ENCODE assay signal across 20 cellular contexts in the genomic region with DNA sequence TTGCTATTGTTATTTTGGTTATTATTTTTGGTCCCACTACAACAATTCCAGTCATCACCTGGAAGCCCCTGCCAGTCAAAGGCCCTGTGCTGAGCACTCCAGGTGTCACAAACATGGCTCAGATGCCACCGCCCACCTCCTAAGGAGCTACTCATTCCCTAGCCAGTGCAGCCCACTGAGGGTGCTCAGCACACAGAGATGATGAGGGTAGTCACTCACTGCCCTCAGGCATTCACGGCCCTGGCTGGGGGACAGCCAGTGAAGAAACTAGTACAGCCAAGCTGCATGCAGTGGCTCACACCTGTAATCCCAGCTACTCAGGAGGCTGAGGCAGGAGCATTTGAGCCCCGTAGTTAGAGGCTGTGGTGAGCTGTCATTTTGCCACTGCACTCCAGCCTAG. TPM values are rescaled to one million over a fixed set of nuclear protein-coding genes. Genes with fewer than 3 reads are reported as not detected.
DNase-seq lines count a peak whose midpoint lies in the region; ATAC-seq, FAIRE-seq and TF ChIP-seq lines count a peak whose summit lies in the region.
"Had no signal": no experiment of that assay in that cellular context is flagged by ENCODE, and none has a peak within 500 bp of the region (broad histone marks: within the 10 kb centered on the region; RNA-seq: fewer than 3 reads in every experiment).

No MANE protein-coding gene starts in this region.

- H3K27ac Mint-ChIP-seq in neural crest cell (ENCODE audit: unreplicated experiment) (peak overlapping the region; percentile 43), T-cell (peak overlapping the region in 1 of 2 donors; percentile 44)
- no peak overlapping the region for H3K27ac Mint-ChIP-seq in activated naive CD8-positive, alpha-beta T cell treated with anti-CD3 and anti-CD28 coated beads, Interleukin-2, amount 50 U/mL, for 24 hours
- H3K27ac Mint-ChIP-seq: GM23338, HFFc6 had no signal

- intact Hi-C loops in OCI-LY7 (cut with micrococcal nuclease; ENCODE audit: unreplicated experiment): no loop called here
- intact Hi-C loops in thyroid gland (cut with DNase I): no loop called here

- H3K23ac ChIP-seq in H1 (ENCODE audit: insufficient read length): no peak overlapping the region

- peaks cover 52% of the 10 kb centered on the region for H3K36me3 ChIP-seq in OCI-LY7 (ENCODE audit: insufficient read depth, low read length)
- H3K36me3 ChIP-seq in H1 (ENCODE audit: control insufficient read depth in 2 of 4, insufficient read depth in 4 of 4, low read length in 3 of 4): no peaks in the 10 kb centered on the region
- peaks cover 9 to 11% of the 10 kb centered on the region in 2 donors for H3K36me3 ChIP-seq in thyroid gland

- peaks cover 22% of the 10 kb centered on the region for H3K4me1 ChIP-seq in OCI-LY7 (ENCODE audit: insufficient read depth, low read length, poor library complexity, severe bottlenecking)
- no peaks in the 10 kb centered on the region for H3K4me1 ChIP-seq in H1 (replicated peaks in 1 of 4; ENCODE audit: control insufficient read depth in 3 of 4, insufficient read depth in 4 of 4, low read length in 3 of 4)
- H3K4me1 ChIP-seq in thyroid gland: peaks cover 16 to 35% of the 10 kb centered on the region in 2 donors

- H3K9me2 ChIP-seq in OCI-LY7 (ENCODE audit: insufficient read depth, low read length): no peaks in the 10 kb centered on the region

- no peaks in the 10 kb centered on the region for H3K9me3 ChIP-seq in OCI-LY7 (ENCODE audit: low read length)
- H3K9me3 ChIP-seq in H1 (ENCODE audit: insufficient read depth in 2 of 2, low read depth in 1 of 2, low read length in 1 of 2): no peaks in the 10 kb centered on the region; a peak in 1 of 4 replicates
- no peaks in the 10 kb centered on the region for H3K9me3 ChIP-seq in thyroid gland

- no peaks in the 10 kb centered on the region for H3K9me3 Mint-ChIP-seq in neural crest cell
- H3K9me3 Mint-ChIP-seq in activated naive CD8-positive, alpha-beta T cell treated with anti-CD3 and anti-CD28 coated beads, Interleukin-2, amount 50 U/mL, for 24 hours: peaks cover 6% of the 10 kb centered on the region
- H3K9me3 Mint-ChIP-seq in T-cell: no peaks in the 10 kb centered on the region
- H3K9me3 Mint-ChIP-seq: CD4-positive, alpha-beta memory T cell had no signal

- H2AK5ac ChIP-seq in H1 (ENCODE audit: low read depth, low read length): 0 out of 2 replicates have a peak overlapping the region, but pooled peaks have one; percentile 65

- peaks cover 2% of the 10 kb centered on the region for H3K27me3 Mint-ChIP-seq in neural crest cell (ENCODE audit: low read depth)
- H3K27me3 Mint-ChIP-seq in activated naive CD8-positive, alpha-beta T cell treated with anti-CD3 and anti-CD28 coated beads, Interleukin-2, amount 50 U/mL, for 24 hours: no peaks in the 10 kb centered on the region
- H3K27me3 Mint-ChIP-seq in T-cell: no peaks in the 10 kb centered on the region
- H3K27me3 Mint-ChIP-seq: CD4-positive, alpha-beta memory T cell had no signal

- H3K4me2 ChIP-seq in OCI-LY7 (ENCODE audit: low read length): peak overlapping the region; percentile 29
- H3K4me2 ChIP-seq in H1 (ENCODE audit: insufficient read depth in 1 of 2, low read depth in 2 of 2, low read length in 2 of 2): no peak overlapping the region
- H3K4me2 ChIP-seq: GM23338 had no signal

- POLR2A ChIA-PET in OCI-LY7 (lab: Charles Lee) (interaction anchor here (1.0 to 1.2 kb wide), 2 partner anchors 13 to 23 kb away, joined by 4 to 7 read pairs; no protein-coding TSS in a partner anchor), H1 (lab: Charles Lee; ENCODE audit: partially characterized antibody) (interaction anchor here (0.5 to 1.5 kb wide), 2 partner anchors 36 to 44 kb away, joined by 3 to 4 read pairs; no protein-coding TSS in a partner anchor), T-cell (lab: Charles Lee) (no interaction called here)

- no peaks in the 10 kb centered on the region for H3K23me2 ChIP-seq in H1 (ENCODE audit: low read depth, low read length)

- TF ChIP-seq CTCF in OCI-LY7 (conservative IDR thresholded peaks at IDR 0.05; ENCODE audit: low read length) (no peak), H1 (IDR thresholded peaks at IDR 0.05; ENCODE audit: control extremely low read depth in 1 of 3, insufficient read depth in 1 of 3, low read depth in 1 of 3, low read length in 3 of 3) (no peak), neural crest cell (conservative IDR thresholded peaks at IDR 0.05) (no peak), thyroid gland (IDR thresholded peaks at IDR 0.05) (no peak)

- H3K4me1 Mint-ChIP-seq in neural crest cell (peaks cover 5% of the 10 kb centered on the region), T-cell (peaks cover 4 to 11% (median 7%) of the 10 kb centered on the region in 3 donors)
- peaks cover 8% of the 10 kb centered on the region for H3K4me1 Mint-ChIP-seq in activated naive CD8-positive, alpha-beta T cell treated with anti-CD3 and anti-CD28 coated beads, Interleukin-2, amount 50 U/mL, for 24 hours

- no peak overlapping the region for H2AFZ ChIP-seq in OCI-LY7 (ENCODE audit: low read length)
- H2AFZ ChIP-seq in H1 (ENCODE audit: low read length): no peak overlapping the region
- H2AFZ ChIP-seq: GM23338 had no signal

- no peaks in the 10 kb centered on the region for H3K79me2 ChIP-seq in OCI-LY7 (ENCODE audit: insufficient read depth, low read depth, low read length)
- H3K79me2 ChIP-seq in H1 (ENCODE audit: control insufficient read depth in 1 of 2, insufficient read depth in 2 of 2, low read length in 2 of 2): no peaks in the 10 kb centered on the region

- DNase-seq in OCI-LY7 (ENCODE audit: low spot score) (no peak), H1 (ENCODE audit: low read depth in 1 of 2, low spot score in 2 of 2) (no peak), neural crest cell (ENCODE audit: low read depth, low spot score) (no peak), thyroid gland (no peak), T-cell (no peak)
- no peak for DNase-seq in stimulated activated CD4-positive, alpha-beta T cell treated with anti-CD3 and anti-CD28 coated beads, Interleukin-4, amount 100 ng/mL, for 4 hours
- DNase-seq in activated naive CD8-positive, alpha-beta T cell treated with anti-CD3 and anti-CD28 coated beads, Interleukin-2, amount 50 U/mL, for 24 hours: no peak
- DNase-seq: C1 segment of cervical spinal cord; Calu3; CD4-positive, alpha-beta memory T cell; COR-L47; DMS53; H7; HFFc6 had no signal

- no peaks in the 10 kb centered on the region for H3K36me3 Mint-ChIP-seq in neural crest cell (ENCODE audit: low read depth)
- H3K36me3 Mint-ChIP-seq in activated naive CD8-positive, alpha-beta T cell treated with anti-CD3 and anti-CD28 coated beads, Interleukin-2, amount 50 U/mL, for 24 hours (ENCODE audit: low read depth): peaks cover 48% of the 10 kb centered on the region
- peaks cover 71% of the 10 kb centered on the region for H3K36me3 Mint-ChIP-seq in T-cell

- no peak overlapping the region for H3K9ac ChIP-seq in H1 (replicated peaks in 1 of 4; ENCODE audit: extremely low read depth in 1 of 4, low read depth in 3 of 4, low read length in 3 of 4)

- TF ChIP-seq EP300 in H1 (IDR thresholded peaks at IDR 0.05; ENCODE audit: borderline replicate concordance in 1 of 2, low read depth in 2 of 2, low read length in 2 of 2): no peak

- peak overlapping the region; percentile 37; the same call in 1 of the 2 replicates for H4K8ac ChIP-seq in H1 (ENCODE audit: extremely low read depth, insufficient read depth, low read length)

- H3K4me3 ChIP-seq in OCI-LY7 (ENCODE audit: low read depth, low read length, poor library complexity, severe bottlenecking) (no peak overlapping the region), H1 (ENCODE audit: extremely low read depth in 1 of 4, insufficient read depth in 2 of 4, low read depth in 3 of 4, low read length in 4 of 4) (no peak overlapping the region), thyroid gland (replicated peaks in 1 of 3) (no peak overlapping the region)
- H3K4me3 ChIP-seq: GM23338 had no signal

- H3K56ac ChIP-seq in H1 (replicated peaks; ENCODE audit: insufficient read length, low read depth, low read length): no peak overlapping the region

- no peak for TF ChIP-seq RAD21 in H1 (IDR thresholded peaks at IDR 0.05 in 1 of 2, conservative IDR thresholded peaks at IDR 0.05 in 1 of 2; ENCODE audit: low read depth in 2 of 2, low read length in 2 of 2)

- H2BK20ac ChIP-seq in H1 (ENCODE audit: low read length): no peak overlapping the region

- TF ChIP-seq POLR2A in H1 (IDR thresholded peaks at IDR 0.05; ENCODE audit: control extremely low read depth in 1 of 2, low read depth in 2 of 2, low read length in 2 of 2) (no peak), thyroid gland (IDR thresholded peaks at IDR 0.05) (no peak)

- H3K14ac ChIP-seq in H1 (ENCODE audit: insufficient read length): no peak overlapping the region

- H4K91ac ChIP-seq in H1 (replicated peaks; ENCODE audit: insufficient read length, low read length): peak overlapping the region; percentile 62

- H2BK15ac ChIP-seq in H1 (ENCODE audit: low read length): no peak overlapping the region; the same call in 1 of the 2 replicates

- H3K4me3 Mint-ChIP-seq in neural crest cell (no peak overlapping the region), T-cell (no peak overlapping the region)
- H3K4me3 Mint-ChIP-seq in activated naive CD8-positive, alpha-beta T cell treated with anti-CD3 and anti-CD28 coated beads, Interleukin-2, amount 50 U/mL, for 24 hours: no peak overlapping the region
- H3K4me3 Mint-ChIP-seq: CD4-positive, alpha-beta memory T cell; GM23338; HFFc6 had no signal

- H2BK12ac ChIP-seq in H1 (ENCODE audit: low read depth, low read length): no peak overlapping the region

- H3K4ac ChIP-seq in H1 (replicated peaks; ENCODE audit: insufficient read length, low read depth, low read length): no peak overlapping the region

- H3K27ac ChIP-seq in OCI-LY7 (ENCODE audit: low read depth, low read length, poor library complexity, severe bottlenecking) (peak overlapping the region; percentile 38), H1 (ENCODE audit: low read depth, low read length) (no peak overlapping the region), thyroid gland (peak overlapping the region; percentile 18 to 67 (median 32))

- H4K20me1 ChIP-seq in OCI-LY7 (ENCODE audit: insufficient read depth, low read length): no peaks in the 10 kb centered on the region
- no peaks in the 10 kb centered on the region for H4K20me1 ChIP-seq in H1 (replicated peaks in 1 of 2; ENCODE audit: control insufficient read depth in 1 of 2, insufficient read depth in 2 of 2, low read length in 2 of 2)

- H4K5ac ChIP-seq in H1 (ENCODE audit: insufficient read length, low read depth, low read length): no peak overlapping the region

- no TSS peak for BruUV-seq in OCI-LY7 (replicated peaks; lab: Mats Ljungman, UMichigan)

- no peak overlapping the region for H3K18ac ChIP-seq in H1 (ENCODE audit: extremely low read depth, low read length)

- H2BK5ac ChIP-seq in H1 (ENCODE audit: low read depth, low read length): no peak overlapping the region

- no peaks in the 10 kb centered on the region for H3K27me3 ChIP-seq in H1 (replicated peaks in 1 of 4; ENCODE audit: control insufficient read depth in 3 of 4, extremely low read depth in 1 of 4, insufficient read depth in 3 of 4, low read length in 3 of 4)
- no peaks in the 10 kb centered on the region for H3K27me3 ChIP-seq in thyroid gland

- no peak overlapping the region for H2BK120ac ChIP-seq in H1 (replicated peaks; ENCODE audit: low read depth, low read length)

- ATAC-seq in HG03039 (IDR thresholded peaks at IDR 0.05; ENCODE audit: unreplicated experiment) (no peak), T-cell (replicated peaks in 1 of 4) (no peak)
- ATAC-seq in activated naive CD8-positive, alpha-beta T cell treated with anti-CD3 and anti-CD28 coated beads, Interleukin-2, amount 50 U/mL, for 24 hours: no peak
- ATAC-seq: GM23338, HCT116 had no signal

- CTCF ChIA-PET in OCI-LY7 (lab: Charles Lee; ENCODE audit: unreplicated experiment): no interaction called here
- CTCF ChIA-PET in H1 (lab: Charles Lee; ENCODE audit: partially characterized antibody): interaction anchor here (0.8 to 1.4 kb wide), 5 partner anchors 12 to 256 kb away, joined by 3 to 4 read pairs (median 3); a partner anchor contains a TSS
- CTCF ChIA-PET in T-cell (lab: Charles Lee): interaction anchor here (0.5 to 0.6 kb wide), 2 partner anchors 14 to 54 kb away, joined by 3 to 4 read pairs; no protein-coding TSS in a partner anchor

- 93% methylated on average over 3 of the region's 3 CpGs; no CpG with 5 or more reads in 1 of the 2 experiments for WGBS in H1 (ENCODE audit: extremely low coverage in 1 of 2, insufficient coverage in 1 of 2, insufficient read length in 1 of 2, insufficient replicate concordance in 2 of 2, low coverage in 1 of 2, low lambda C conversion rate in 2 of 2, missing lambda C conversion rate in 1 of 2), 2 experiments
- WGBS in thyroid gland, 2 donors: 78 to 88% methylated on average over 3 of the region's 3 CpGs

- FAIRE-seq in H1 (lab: Jason Lieb, UNC): no peak
- FAIRE-seq: G401.6, GM12892, GM19239 had no signal

- H3K79me1 ChIP-seq in H1 (ENCODE audit: low read depth, low read length): peaks cover 2% of the 10 kb centered on the region; the same call in 1 of the 2 replicates

RNA-seq across cellular contexts. Expression of a gene that starts 42.3 kb away (rescaled TPM):
- 6.7 and 11.7 TPM in 2 replicates for total RNA-seq in OCI-LY7 (2014; rRNA removed; shearing (Covaris generic))
- 25.3 and 26.8 TPM in 2 replicates for total RNA-seq in OCI-LY7 (2022)
- total RNA-seq in H1 (2021; fragmentation: NEBNext Ultra II Directional; extraction: Animal tissue kit (Norgen Biotek cat#: 25700)): 11.0 and 12.6 TPM in 2 replicates
- 8.8 and 9.1 TPM in 2 replicates for polyA plus RNA-seq in H1 (2011; rRNA removed)
- polyA plus RNA-seq in H1 (2011; cell fraction: cytosol; rRNA removed): 9.1 TPM
- polyA plus RNA-seq in H1 (2011; cell fraction: nucleus; rRNA removed): 9.5 TPM
- 7.2 to 8.6 TPM (median 7.5 TPM) in 4 replicates for polyA plus RNA-seq in H1 (2012, experiment 1 of 2)
- polyA plus RNA-seq in H1 (2012, experiment 2 of 2): 2.2 TPM
- polyA plus RNA-seq in H1 (2013, experiment 1 of 2): 7.8 TPM
- 7.7 TPM for polyA plus RNA-seq in H1 (2013, experiment 2 of 2)
- 17.7 and 19.5 TPM in 2 replicates for polyA minus RNA-seq in H1 (2011; rRNA and poly(A)+ RNA removed)
- 6.3 TPM for polyA minus RNA-seq in H1 (2011; cell fraction: cytosol; rRNA and poly(A)+ RNA removed)
- polyA minus RNA-seq in H1 (2011; cell fraction: nucleus; rRNA and poly(A)+ RNA removed): 8.1 TPM
- total RNA-seq in neural crest cell: 2.4 and 3.0 TPM in 2 replicates
- 100 to 1,000 TPM in 3 of 4 donors, 10 to 100 TPM in 1; 71.2 to 145 (median 121) TPM for total RNA-seq in thyroid gland
- total RNA-seq in T-cell: 10 to 100 TPM; 49.0 to 71.4 (median 59.7) TPM

RNA-seq across cellular contexts. Expression of a gene that starts 44.3 kb away (rescaled TPM):
- 5.1 and 5.3 TPM in 2 replicates for total RNA-seq in OCI-LY7 (2014; rRNA removed; shearing (Covaris generic))
- total RNA-seq in OCI-LY7 (2022) (9.6 and 10.1 TPM in 2 replicates), neural crest cell (6.6 and 7.7 TPM in 2 replicates), thyroid gland (1 to 10 TPM; 5.2 to 8.9 (median 7.0) TPM), T-cell (1 to 10 TPM; 3.4 to 5.6 (median 5.4) TPM)
- 10.3 and 11.0 TPM in 2 replicates for total RNA-seq in H1 (2021; fragmentation: NEBNext Ultra II Directional; extraction: Animal tissue kit (Norgen Biotek cat#: 25700))
- 10.8 and 11.2 TPM in 2 replicates for polyA plus RNA-seq in H1 (2011; rRNA removed)
- polyA plus RNA-seq in H1 (2011; cell fraction: cytosol; rRNA removed): 10.6 TPM
- 9.3 TPM for polyA plus RNA-seq in H1 (2011; cell fraction: nucleus; rRNA removed)
- 8.5 to 10.4 TPM (median 9.6 TPM) in 4 replicates for polyA plus RNA-seq in H1 (2012, experiment 1 of 2)
- polyA plus RNA-seq in H1 (2012, experiment 2 of 2): 7.7 TPM
- 8.9 TPM for polyA plus RNA-seq in H1 (2013, experiment 1 of 2)
- 8.5 TPM for polyA plus RNA-seq in H1 (2013, experiment 2 of 2)
- polyA minus RNA-seq in H1 (2011; rRNA and poly(A)+ RNA removed): 8.9 and 10.7 TPM in 2 replicates
- polyA minus RNA-seq in H1 (2011; cell fraction: cytosol; rRNA and poly(A)+ RNA removed): 7.3 TPM
- polyA minus RNA-seq in H1 (2011; cell fraction: nucleus; rRNA and poly(A)+ RNA removed): 14.7 TPM

RNA-seq across cellular contexts. Expression of a gene that starts 44.8 kb away (rescaled TPM):
- total RNA-seq in OCI-LY7 (2014; rRNA removed; shearing (Covaris generic)): 13.0 and 22.9 TPM in 2 replicates
- total RNA-seq in OCI-LY7 (2022) (47.8 and 57.2 TPM in 2 replicates), neural crest cell (2.2 and 2.4 TPM in 2 replicates), thyroid gland (10 to 100 TPM; 25.6 to 37.9 (median 35.2) TPM), T-cell (100 to 1,000 TPM; 149 to 202 (median 186) TPM)
- 15.2 and 16.6 TPM in 2 replicates for total RNA-seq in H1 (2021; fragmentation: NEBNext Ultra II Directional; extraction: Animal tissue kit (Norgen Biotek cat#: 25700))
- polyA plus RNA-seq in H1 (2011; rRNA removed): 5.6 and 5.9 TPM in 2 replicates
- 7.1 TPM for polyA plus RNA-seq in H1 (2011; cell fraction: cytosol; rRNA removed)
- polyA plus RNA-seq in H1 (2011; cell fraction: nucleus; rRNA removed): 6.4 TPM
- polyA plus RNA-seq in H1 (2012, experiment 1 of 2): 5.4 to 12.8 TPM (median 7.1 TPM) in 4 replicates
- 2.1 TPM for polyA plus RNA-seq in H1 (2012, experiment 2 of 2)
- 8.2 TPM for polyA plus RNA-seq in H1 (2013, experiment 1 of 2)
- 9.0 TPM for polyA plus RNA-seq in H1 (2013, experiment 2 of 2)
- polyA minus RNA-seq in H1 (2011; rRNA and poly(A)+ RNA removed): 11.2 and 12.2 TPM in 2 replicates
- polyA minus RNA-seq in H1 (2011; cell fraction: cytosol; rRNA and poly(A)+ RNA removed): 7.3 TPM
- 4.9 TPM for polyA minus RNA-seq in H1 (2011; cell fraction: nucleus; rRNA and poly(A)+ RNA removed)

Comparison
In these comparisons a context has a peak if more than half of its experiments do, and no peak if none do; other contexts are left out.
1. POLR2A ChIA-PET loops: an anchor here in OCI-LY7 (1.0 to 1.2 kb wide) and H1 (0.5 to 1.5 kb wide); none called in T-cell.